ENCODE assay signal across 8 cellular contexts in the genomic region with DNA sequence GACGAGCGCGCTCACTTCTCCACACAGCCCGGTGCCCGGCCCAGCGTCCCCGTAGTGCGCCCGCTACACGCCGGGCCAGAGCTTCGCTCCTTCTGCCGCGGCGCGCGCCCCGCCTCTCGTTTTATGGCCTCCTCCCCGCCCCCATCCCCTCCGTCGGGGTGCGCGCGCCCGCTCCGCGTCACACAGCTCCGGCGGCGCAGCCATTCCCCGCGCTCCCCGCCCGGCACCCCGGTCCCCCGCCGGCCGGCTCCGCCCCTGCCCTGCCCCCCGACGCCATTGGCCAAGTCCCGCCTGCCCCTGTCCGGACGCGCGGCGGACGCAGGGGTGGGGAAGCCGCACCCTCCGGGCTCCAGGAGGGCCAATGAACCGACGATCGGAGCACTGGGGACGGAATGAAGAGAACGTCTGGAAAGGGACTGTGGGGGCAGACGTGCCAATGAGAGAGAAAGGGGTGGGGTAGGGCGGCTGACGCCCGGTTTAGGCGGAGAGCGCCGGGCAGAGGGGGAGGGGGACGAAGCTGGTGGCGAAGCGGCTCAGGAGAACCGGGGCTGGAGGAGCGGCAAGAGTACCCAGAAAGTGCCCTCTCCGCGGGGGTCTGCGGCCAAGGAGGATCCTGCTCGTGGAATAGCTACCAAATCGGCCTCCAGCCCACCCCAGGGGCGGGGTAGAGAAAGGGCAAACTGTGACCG. TPM values are rescaled to one million over a fixed set of nuclear protein-coding genes. Genes with fewer than 3 reads are reported as not detected.
DNase-seq lines count a peak whose midpoint lies in the region; ATAC-seq and TF ChIP-seq lines count a peak whose summit lies in the region.

A gene with protein sequence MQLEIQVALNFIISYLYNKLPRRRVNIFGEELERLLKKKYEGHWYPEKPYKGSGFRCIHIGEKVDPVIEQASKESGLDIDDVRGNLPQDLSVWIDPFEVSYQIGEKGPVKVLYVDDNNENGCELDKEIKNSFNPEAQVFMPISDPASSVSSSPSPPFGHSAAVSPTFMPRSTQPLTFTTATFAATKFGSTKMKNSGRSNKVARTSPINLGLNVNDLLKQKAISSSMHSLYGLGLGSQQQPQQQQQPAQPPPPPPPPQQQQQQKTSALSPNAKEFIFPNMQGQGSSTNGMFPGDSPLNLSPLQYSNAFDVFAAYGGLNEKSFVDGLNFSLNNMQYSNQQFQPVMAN (minus strand): TSS at position 94 of the 689 bp plus-strand sequence. CDS start 2,337 bp downstream, outside the sequence.

- DNase-seq in Daoy (ENCODE audit: low read depth) (peak; percentile 96), GM23338 (ENCODE audit: low spot score) (peak; percentile 97), LHCN-M2 (ENCODE audit: low read depth) (peak; percentile 96), RPMI7951 (ENCODE audit: low read depth) (peak; percentile 96), fibroblast of gingiva (ENCODE audit: low read depth) (peak; percentile 99)
- DNase-seq in activated T-helper 1 cell treated with anti-CD3 and anti-CD28 coated beads, Interleukin-12 subunit alpha, Interleukin-12 subunit beta, Interleukin-2, Interleukin-4 antibody, amounts not matched to agents 30 ng/mL and 10 ng/mL and 1 ng/mL, durations not matched to agents 14 hours and 24 hours and 36 hours (ENCODE audit: low spot score) = peak; percentile 94
- DNase-seq in naive thymus-derived CD8-positive, alpha-beta T cell = peak; percentile 90 to 98 (median 96)
- peak; percentile 95 for DNase-seq in stimulated activated naive B cell treated with anti-CD40 and anti-IgM and Interleukin-4, amounts not matched to agents 10 μg/mL and 1 μg/mL and 100 μg/mL, for 72 hours

- peak within 1 kb of the TSS; percentile 80 for H3K4me3 ChIP-seq in GM23338

- H3F3A ChIP-seq in GM23338 (replicated peaks; ENCODE audit: low read depth) = peaks cover 4% of the 10 kb centered on the region; the same call in 1 of the 2 replicates

- H4K20me1 ChIP-seq in GM23338 (replicated peaks; ENCODE audit: insufficient read depth) = peaks cover 15% of the 10 kb centered on the region; the same call in 1 of the 2 replicates

- 0 out of 4 replicates have a peak, but pooled peaks of 1 of the 2 experiments have one; percentile 0 for TF ChIP-seq CTCF in GM23338 (conservative IDR thresholded peaks at IDR 0.05; ENCODE audit: low read depth in 2 of 2)

- H2AFZ ChIP-seq in GM23338 = peak within 1 kb of the TSS; percentile 86; the same call in 1 of the 2 replicates

- H3K27me3 ChIP-seq in GM23338 (ENCODE audit: insufficient read depth) = no peaks in the 10 kb centered on the region

- peaks cover 32% of the 10 kb centered on the region for H3K79me2 ChIP-seq in GM23338 (replicated peaks; ENCODE audit: insufficient read depth)

- peaks cover 17% of the 10 kb centered on the region; the same call in 1 of the 2 replicates for H3K4me1 ChIP-seq in GM23338 (ENCODE audit: insufficient read depth)

- H3K4me2 ChIP-seq in GM23338 = peak within 1 kb of the TSS; percentile 93

- H3K36me3 ChIP-seq in GM23338 (ENCODE audit: insufficient read depth) = peaks cover 6% of the 10 kb centered on the region; the same call in 1 of the 2 replicates

- H3K9me3 Mint-ChIP-seq in GM23338 = no peaks in the 10 kb centered on the region; the same call in 2 of the 3 replicates
- H3K9me3 Mint-ChIP-seq in activated T-helper 1 cell treated with anti-CD3 and anti-CD28 coated beads, Interleukin-12 subunit alpha, Interleukin-12 subunit beta, Interleukin-2, Interleukin-4 antibody, amounts not matched to agents 30 ng/mL and 10 ng/mL and 1 ng/mL, durations not matched to agents 14 hours and 24 hours and 36 hours = no peaks in the 10 kb centered on the region
- peaks cover 0 to 4% (median 0%) of the 10 kb centered on the region in 9 donors for H3K9me3 Mint-ChIP-seq in naive thymus-derived CD8-positive, alpha-beta T cell
- H3K9me3 Mint-ChIP-seq in stimulated activated naive B cell treated with anti-CD40 and anti-IgM and Interleukin-4, amounts not matched to agents 10 μg/mL and 1 μg/mL and 100 μg/mL, for 72 hours = no peaks in the 10 kb centered on the region

- H3K4me3 Mint-ChIP-seq in GM23338 = peak within 1 kb of the TSS; percentile 98
- H3K4me3 Mint-ChIP-seq in activated T-helper 1 cell treated with anti-CD3 and anti-CD28 coated beads, Interleukin-12 subunit alpha, Interleukin-12 subunit beta, Interleukin-2, Interleukin-4 antibody, amounts not matched to agents 30 ng/mL and 10 ng/mL and 1 ng/mL, durations not matched to agents 14 hours and 24 hours and 36 hours = peak within 1 kb of the TSS; percentile 100
- H3K4me3 Mint-ChIP-seq in naive thymus-derived CD8-positive, alpha-beta T cell = peak within 1 kb of the TSS; percentile 80 to 100 (median 99)
- H3K4me3 Mint-ChIP-seq in stimulated activated naive B cell treated with anti-CD40 and anti-IgM and Interleukin-4, amounts not matched to agents 10 μg/mL and 1 μg/mL and 100 μg/mL, for 72 hours = peak within 1 kb of the TSS; percentile 96 to 99

- H3K4me1 Mint-ChIP-seq in GM23338 = peaks cover 32% of the 10 kb centered on the region
- H3K4me1 Mint-ChIP-seq in activated T-helper 1 cell treated with anti-CD3 and anti-CD28 coated beads, Interleukin-12 subunit alpha, Interleukin-12 subunit beta, Interleukin-2, Interleukin-4 antibody, amounts not matched to agents 30 ng/mL and 10 ng/mL and 1 ng/mL, durations not matched to agents 14 hours and 24 hours and 36 hours (ENCODE audit: low read depth) = peaks cover 60% of the 10 kb centered on the region
- H3K4me1 Mint-ChIP-seq in naive thymus-derived CD8-positive, alpha-beta T cell = peaks cover 30 to 66% (median 58%) of the 10 kb centered on the region in 4 donors
- peaks cover 21 to 44% of the 10 kb centered on the region in 2 donors for H3K4me1 Mint-ChIP-seq in stimulated activated naive B cell treated with anti-CD40 and anti-IgM and Interleukin-4, amounts not matched to agents 10 μg/mL and 1 μg/mL and 100 μg/mL, for 72 hours

- peak; percentile 77 for ATAC-seq in GM23338
- ATAC-seq in naive thymus-derived CD8-positive, alpha-beta T cell = peak; percentile 63 to 66
- ATAC-seq in stimulated activated naive B cell treated with anti-CD40 and anti-IgM and Interleukin-4, amounts not matched to agents 10 μg/mL and 1 μg/mL and 100 μg/mL, for 72 hours (replicated peaks) = peak; percentile 79 to 82

- H3K27ac Mint-ChIP-seq in GM23338 = peak within 1 kb of the TSS; percentile 100
- H3K27ac Mint-ChIP-seq in activated T-helper 1 cell treated with anti-CD3 and anti-CD28 coated beads, Interleukin-12 subunit alpha, Interleukin-12 subunit beta, Interleukin-2, Interleukin-4 antibody, amounts not matched to agents 30 ng/mL and 10 ng/mL and 1 ng/mL, durations not matched to agents 14 hours and 24 hours and 36 hours = peak within 1 kb of the TSS; percentile 99
- H3K27ac Mint-ChIP-seq in naive thymus-derived CD8-positive, alpha-beta T cell = peak within 1 kb of the TSS; percentile 96 to 100 (median 100)
- H3K27ac Mint-ChIP-seq in stimulated activated naive B cell treated with anti-CD40 and anti-IgM and Interleukin-4, amounts not matched to agents 10 μg/mL and 1 μg/mL and 100 μg/mL, for 72 hours = peak within 1 kb of the TSS; percentile 99

- POLR2A ChIA-PET in naive thymus-derived CD8-positive, alpha-beta T cell (lab: Charles Lee) = interaction anchor here (1.0 to 10.1 kb wide), 25 partner anchors 9 to 394 kb away, joined by 3 to 544 read pairs (median 10); a partner anchor contains a TSS

- intact Hi-C loops in activated T-helper 1 cell treated with anti-CD3 and anti-CD28 coated beads, Interleukin-12 subunit alpha, Interleukin-12 subunit beta, Interleukin-2, Interleukin-4 antibody, amounts not matched to agents 30 ng/mL and 10 ng/mL and 1 ng/mL, durations not matched to agents 14 hours and 24 hours and 36 hours (cut with micrococcal nuclease) = loop anchor here (1.0 to 2.0 kb wide), 5 partner anchors 44 to 300 kb away; a partner anchor contains a TSS

- H3K36me3 Mint-ChIP-seq in GM23338 (ENCODE audit: low read depth) = peaks cover 20% of the 10 kb centered on the region
- peaks cover 25% of the 10 kb centered on the region for H3K36me3 Mint-ChIP-seq in activated T-helper 1 cell treated with anti-CD3 and anti-CD28 coated beads, Interleukin-12 subunit alpha, Interleukin-12 subunit beta, Interleukin-2, Interleukin-4 antibody, amounts not matched to agents 30 ng/mL and 10 ng/mL and 1 ng/mL, durations not matched to agents 14 hours and 24 hours and 36 hours (ENCODE audit: low read depth)
- H3K36me3 Mint-ChIP-seq in naive thymus-derived CD8-positive, alpha-beta T cell = peaks cover 9 to 30% (median 12%) of the 10 kb centered on the region in 3 donors
- H3K36me3 Mint-ChIP-seq in stimulated activated naive B cell treated with anti-CD40 and anti-IgM and Interleukin-4, amounts not matched to agents 10 μg/mL and 1 μg/mL and 100 μg/mL, for 72 hours = peaks cover 17 to 18% of the 10 kb centered on the region in 2 donors

- H3K27ac ChIP-seq in GM23338 (ENCODE audit: low read depth) = peak within 1 kb of the TSS; percentile 99

- H3K27me3 Mint-ChIP-seq in GM23338 (ENCODE audit: insufficient read depth, low read depth, poor library complexity) = peaks cover 19% of the 10 kb centered on the region
- peaks cover 2% of the 10 kb centered on the region for H3K27me3 Mint-ChIP-seq in activated T-helper 1 cell treated with anti-CD3 and anti-CD28 coated beads, Interleukin-12 subunit alpha, Interleukin-12 subunit beta, Interleukin-2, Interleukin-4 antibody, amounts not matched to agents 30 ng/mL and 10 ng/mL and 1 ng/mL, durations not matched to agents 14 hours and 24 hours and 36 hours (ENCODE audit: insufficient read depth)
- peaks cover 0 to 1% (median 0%) of the 10 kb centered on the region in 5 donors for H3K27me3 Mint-ChIP-seq in naive thymus-derived CD8-positive, alpha-beta T cell
- H3K27me3 Mint-ChIP-seq in stimulated activated naive B cell treated with anti-CD40 and anti-IgM and Interleukin-4, amounts not matched to agents 10 μg/mL and 1 μg/mL and 100 μg/mL, for 72 hours = no peaks in the 10 kb centered on the region

- no peaks in the 10 kb centered on the region for H3K9me2 ChIP-seq in GM23338 (ENCODE audit: insufficient read depth)

TF ChIP-seq in GM23338, 12 proteins besides CTCF, POLR2A, EP300 and RAD21 (continues in another document):
- no peak for TF ChIP-seq ZNF114 (CRISPR knock-in tag; IDR thresholded peaks at IDR 0.05)
- TF ChIP-seq CREB1 (CRISPR knock-in tag; IDR thresholded peaks at IDR 0.05; ENCODE audit: low read depth) = peak; percentile 93
- peak; percentile 98 for TF ChIP-seq POLR2AphosphoS5 (IDR thresholded peaks at IDR 0.05; ENCODE audit: low read depth)

RNA-seq across cellular contexts. Expression of the gene that starts here (rescaled TPM):
- 1.3 and 3.3 TPM in 2 replicates for total RNA-seq in Daoy (2014; rRNA removed; shearing (Covaris generic))
- 12.1 and 15.3 TPM in 2 replicates for total RNA-seq in GM23338 (2014; rRNA removed; shearing (Covaris generic))
- 41.2 and 46.9 TPM in 2 replicates for polyA plus RNA-seq in GM23338 (2016; fragmentation: Nextera tagmentation; extraction: Ambion mirVana)
- 9.3 and 16.9 TPM in 2 replicates for total RNA-seq in LHCN-M2 (2014; rRNA removed)
- 31.4 TPM for polyA plus RNA-seq in LHCN-M2 (2012)
- total RNA-seq in RPMI7951 (2014; rRNA removed; shearing (Covaris generic)) = 4.3 and 10.7 TPM in 2 replicates
- 29.6 and 35.5 TPM in 2 replicates for total RNA-seq in activated T-helper 1 cell treated with anti-CD3 and anti-CD28 coated beads, Interleukin-12 subunit alpha, Interleukin-12 subunit beta, Interleukin-2, Interleukin-4 antibody, amounts not matched to agents 30 ng/mL and 10 ng/mL and 1 ng/mL, durations not matched to agents 14 hours and 24 hours and 36 hours
- 100 to 1,000 TPM in 1 of 2 experiments, 10 to 100 TPM in 1; 86.8 to 107 TPM for total RNA-seq in naive thymus-derived CD8-positive, alpha-beta T cell
- polyA plus RNA-seq in naive thymus-derived CD8-positive, alpha-beta T cell = 100 to 1,000 TPM in 1 of 3 donors, 10 to 100 TPM in 2; 42.9 to 114 (median 65.1) TPM

Comparison
In these comparisons a context has a peak if more than half of its experiments do, and no peak if none do; other contexts are left out.
1. Peak in every context shown above with its lines: DNase-seq, ATAC-seq, H3K4me3 ChIP-seq and H3K27ac ChIP-seq.